ENCODE assay signal across 31 cellular contexts in the genomic region with DNA sequence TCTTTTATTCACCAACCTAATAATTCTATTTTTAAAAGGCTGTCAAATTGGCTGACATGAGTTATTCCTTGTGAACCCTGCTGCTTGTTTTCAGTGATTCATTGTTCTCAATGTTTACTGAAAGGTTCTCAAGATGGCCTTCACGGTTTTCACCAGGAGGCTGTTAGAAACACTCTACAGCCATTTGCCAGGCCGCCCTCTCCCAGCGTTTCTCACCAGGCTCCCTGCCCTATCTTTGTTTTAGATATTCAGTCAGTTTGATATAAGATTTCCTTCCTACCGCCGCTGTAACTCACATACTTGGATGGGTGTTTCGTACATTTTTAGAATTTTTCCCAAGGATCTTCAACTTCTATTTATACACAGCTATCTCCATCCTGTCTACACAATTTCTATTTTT.
DNase-seq lines count a peak whose midpoint lies in the region; TF ChIP-seq lines count a peak whose summit lies in the region.
"Had no signal": no experiment of that assay in that cellular context is flagged by ENCODE, and none has a peak within 500 bp of the region (broad histone marks: within the 10 kb centered on the region; RNA-seq: fewer than 3 reads in every experiment).

No MANE protein-coding gene starts in this region.

- 65% methylated on average over 6 of the region's 6 CpGs for WGBS in SK-N-SH (ENCODE audit: low lambda C conversion rate)

- intact Hi-C loops in activated CD4-positive, alpha-beta memory T cell treated with anti-CD3 and anti-CD28 coated beads for 36 hours (cut with micrococcal nuclease): no loop called here

- no peaks in the 10 kb centered on the region for H3F3A ChIP-seq in neural cell (ENCODE audit: insufficient read depth, low read length, poor library complexity, severe bottlenecking)
- H3F3A ChIP-seq in SK-N-SH (replicated peaks; ENCODE audit: insufficient read depth): no peaks in the 10 kb centered on the region

- TF ChIP-seq RAD21 in neural cell (conservative IDR thresholded peaks at IDR 0.05) (no peak), SK-N-SH (IDR thresholded peaks at IDR 0.05; ENCODE audit: low read length) (no peak)

- H3K4me2 ChIP-seq in neural cell (ENCODE audit: low read length): no peak overlapping the region
- no peak overlapping the region for H3K4me2 ChIP-seq in SK-N-SH
- H3K4me2 ChIP-seq: neural progenitor cell had no signal

- TF ChIP-seq CTCF in neural cell (IDR thresholded peaks at IDR 0.05; ENCODE audit: poor library complexity, severe bottlenecking) (no peak), SK-N-SH (IDR thresholded peaks at IDR 0.05) (no peak)

- CTCF ChIA-PET in SK-N-SH (lab: Yijun Ruan, JAX): interaction anchor here (0.7 kb wide), 1 partner anchor 42 kb away, joined by 3 read pairs; no protein-coding TSS in a partner anchor
- CTCF ChIA-PET in activated CD4-positive, alpha-beta memory T cell treated with anti-CD3 and anti-CD28 coated beads for 36 hours (lab: Charles Lee): no interaction called here

- H3K9me3 ChIP-seq in neural cell (ENCODE audit: low read length) (no peaks in the 10 kb centered on the region), SK-N-SH (no peaks in the 10 kb centered on the region)
- H3K9me3 ChIP-seq: Caco-2, pancreas, Peyer's patch, transverse colon had no signal

- H3K27me3 Mint-ChIP-seq in activated CD4-positive, alpha-beta memory T cell treated with anti-CD3 and anti-CD28 coated beads for 36 hours: no peaks in the 10 kb centered on the region
- H3K27me3 Mint-ChIP-seq: stimulated activated memory B cell treated with anti-CD40 and anti-IgM and Interleukin-4, amounts not matched to agents 10 μg/mL and 1 μg/mL and 100 μg/mL, for 72 hours had no signal

- H3K36me3 ChIP-seq in neural cell (ENCODE audit: insufficient read depth, low read length): no peaks in the 10 kb centered on the region
- H3K36me3 ChIP-seq in SK-N-SH (replicated peaks in 1 of 2; ENCODE audit: control insufficient read depth in 1 of 2, insufficient read depth in 2 of 2, low read length in 1 of 2): no peaks in the 10 kb centered on the region
- H3K36me3 ChIP-seq: neural progenitor cell, pancreas, Peyer's patch, transverse colon had no signal

- H3K9me2 ChIP-seq in neural cell (ENCODE audit: insufficient read depth, low read length): no peaks in the 10 kb centered on the region
- H3K9me2 ChIP-seq in SK-N-SH: no peaks in the 10 kb centered on the region

- peak overlapping the region; percentile 43 for H3K27ac ChIP-seq in neural cell (ENCODE audit: low read length)
- H3K27ac ChIP-seq in SK-N-SH (ENCODE audit: low read depth in 2 of 2, low read length in 1 of 2): no peak overlapping the region
- H3K27ac ChIP-seq: 22Rv1, coronary artery, neural progenitor cell, pancreas, Peyer's patch, transverse colon had no signal

- H3K9me3 Mint-ChIP-seq in activated CD4-positive, alpha-beta memory T cell treated with anti-CD3 and anti-CD28 coated beads for 36 hours: no peaks in the 10 kb centered on the region
- H3K9me3 Mint-ChIP-seq: HFFc6; stimulated activated memory B cell treated with anti-CD40 and anti-IgM and Interleukin-4, amounts not matched to agents 10 μg/mL and 1 μg/mL and 100 μg/mL, for 72 hours had no signal

- no peaks in the 10 kb centered on the region for H3K4me1 Mint-ChIP-seq in activated CD4-positive, alpha-beta memory T cell treated with anti-CD3 and anti-CD28 coated beads for 36 hours (ENCODE audit: low read depth)
- H3K4me1 Mint-ChIP-seq: activated CD4-positive, alpha-beta T cell treated with anti-CD3 and anti-CD28 coated beads for 36 hours; neural progenitor cell; stimulated activated memory B cell treated with anti-CD40 and anti-IgM and Interleukin-4, amounts not matched to agents 10 μg/mL and 1 μg/mL and 100 μg/mL, for 72 hours had no signal

- DNase-seq in DMS53 (lab: John Stamatoyannopoulos, UW) (peak; percentile 26), DMS53 treated with DMSO at 0.1 percent for 48 hours (lab: John Stamatoyannopoulos, UW; ENCODE audit: unreplicated experiment) (no peak), NCI-H146 (lab: John Stamatoyannopoulos, UW) (peak; percentile 13), NCI-H345 (lab: John Stamatoyannopoulos, UW) (peak; percentile 19), SK-N-SH (no peak), NCI-H226 (no peak)
- no peak for DNase-seq in activated CD4-positive, alpha-beta memory T cell treated with anti-CD3 and anti-CD28 coated beads for 36 hours
- DNase-seq: activated CD4-positive, alpha-beta T cell treated with anti-CD3 and anti-CD28 coated beads for 36 hours; activated effector memory CD4-positive, alpha-beta T cell treated with Interleukin-2 at 50 U/mL for 16 hours; aorta; C1 segment of cervical spinal cord; Caco-2; effector CD8-positive, alpha-beta T cell; EL; GOT3; HFFc6; left colon; mammary epithelial cell; MM.1S; NCI-H2081; NCI-H526; pancreas; Peyer's patch; SHP77 treated with DMSO at 0.1 percent for 48 hours; transverse colon had no signal

- no peak overlapping the region for H3K27ac Mint-ChIP-seq in activated CD4-positive, alpha-beta memory T cell treated with anti-CD3 and anti-CD28 coated beads for 36 hours
- H3K27ac Mint-ChIP-seq: activated CD4-positive, alpha-beta T cell treated with anti-CD3 and anti-CD28 coated beads for 36 hours; activated naive CD8-positive, alpha-beta T cell; HFFc6; neural progenitor cell; stimulated activated memory B cell treated with anti-CD40 and anti-IgM and Interleukin-4, amounts not matched to agents 10 μg/mL and 1 μg/mL and 100 μg/mL, for 72 hours had no signal

- H4K20me1 ChIP-seq in neural cell (ENCODE audit: insufficient read depth): no peaks in the 10 kb centered on the region
- no peaks in the 10 kb centered on the region for H4K20me1 ChIP-seq in SK-N-SH (ENCODE audit: insufficient read depth)

- H3K9ac ChIP-seq in neural cell (ENCODE audit: low read length) (no peak overlapping the region), SK-N-SH (no peak overlapping the region)
- H3K9ac ChIP-seq: neural progenitor cell had no signal

- no peaks in the 10 kb centered on the region for H3K4me1 ChIP-seq in SK-N-SH (ENCODE audit: control insufficient read depth in 1 of 2, insufficient read depth in 2 of 2, low read depth in 1 of 2, low read length in 1 of 2)
- H3K4me1 ChIP-seq: Caco-2, neural progenitor cell, pancreas, Peyer's patch, transverse colon had no signal

- H3K4me3 ChIP-seq in neural cell (ENCODE audit: low read length) (no peak overlapping the region), SK-N-SH (ENCODE audit: low read depth in 2 of 2, low read length in 1 of 2) (no peak overlapping the region)
- H3K4me3 ChIP-seq: coronary artery, neural progenitor cell, pancreas, Peyer's patch, transverse colon had no signal

- H3K4me3 Mint-ChIP-seq in activated CD4-positive, alpha-beta memory T cell treated with anti-CD3 and anti-CD28 coated beads for 36 hours: no peak overlapping the region
- H3K4me3 Mint-ChIP-seq: activated CD4-positive, alpha-beta T cell treated with anti-CD3 and anti-CD28 coated beads for 36 hours; activated naive CD8-positive, alpha-beta T cell; HFFc6; neural progenitor cell; stimulated activated memory B cell treated with anti-CD40 and anti-IgM and Interleukin-4, amounts not matched to agents 10 μg/mL and 1 μg/mL and 100 μg/mL, for 72 hours had no signal

- POLR2A ChIA-PET in SK-N-SH (lab: Yijun Ruan, JAX): no interaction called here
- POLR2A ChIA-PET in activated CD4-positive, alpha-beta memory T cell treated with anti-CD3 and anti-CD28 coated beads for 36 hours (lab: Charles Lee): no interaction called here

- H3K27me3 ChIP-seq in neural cell (ENCODE audit: insufficient read depth, low read depth, low read length) (no peaks in the 10 kb centered on the region), SK-N-SH (ENCODE audit: insufficient read depth) (no peaks in the 10 kb centered on the region)
- H3K27me3 ChIP-seq: neural progenitor cell, pancreas, Peyer's patch, transverse colon had no signal

- no peak overlapping the region for H2AFZ ChIP-seq in neural cell (ENCODE audit: low read depth, low read length)
- no peak overlapping the region for H2AFZ ChIP-seq in SK-N-SH (ENCODE audit: low read depth)
- H2AFZ ChIP-seq: neural progenitor cell had no signal

- H3K79me2 ChIP-seq in neural cell (replicated peaks; ENCODE audit: insufficient read depth, low read length) (no peaks in the 10 kb centered on the region), SK-N-SH (ENCODE audit: insufficient read depth) (no peaks in the 10 kb centered on the region)

- no peaks in the 10 kb centered on the region for H3K36me3 Mint-ChIP-seq in activated CD4-positive, alpha-beta memory T cell treated with anti-CD3 and anti-CD28 coated beads for 36 hours
- H3K36me3 Mint-ChIP-seq: activated naive CD8-positive, alpha-beta T cell; neural progenitor cell; stimulated activated memory B cell treated with anti-CD40 and anti-IgM and Interleukin-4, amounts not matched to agents 10 μg/mL and 1 μg/mL and 100 μg/mL, for 72 hours had no signal

- TF ChIP-seq EP300 in neural cell (conservative IDR thresholded peaks at IDR 0.05; ENCODE audit: poor library complexity, severe bottlenecking) (no peak), SK-N-SH (IDR thresholded peaks at IDR 0.05; ENCODE audit: borderline replicate concordance in 1 of 2, low read depth in 1 of 2, low read length in 1 of 2) (no peak)

TF ChIP-seq in neural cell, 6 proteins besides CTCF, POLR2A, EP300 and RAD21 (continues in another document):
- no peak for TF ChIP-seq EZH2 (IDR thresholded peaks at IDR 0.05; ENCODE audit: borderline replicate concordance, insufficient read depth, low read length, poor library complexity, severe bottlenecking)
- no peak for TF ChIP-seq MXI1 (conservative IDR thresholded peaks at IDR 0.05; ENCODE audit: poor library complexity, severe bottlenecking)
- TF ChIP-seq SMC3 (conservative IDR thresholded peaks at IDR 0.05; ENCODE audit: poor library complexity): no peak
- TF ChIP-seq POLR2AphosphoS5 (IDR thresholded peaks at IDR 0.05): peak; percentile 63
- no peak for TF ChIP-seq TAF1 (IDR thresholded peaks at IDR 0.05; ENCODE audit: low read depth)

TF ChIP-seq in SK-N-SH, 30 proteins besides CTCF, POLR2A, EP300 and RAD21 (continues in another document):
- TF ChIP-seq USF1 (IDR thresholded peaks at IDR 0.05; ENCODE audit: borderline replicate concordance, low read depth) (no peak), NFIC (IDR thresholded peaks at IDR 0.05; ENCODE audit: borderline replicate concordance) (no peak), JUND (IDR thresholded peaks at IDR 0.05) (no peak)

Comparison
In these comparisons a context has a peak if more than half of its experiments do, and no peak if none do; other contexts are left out.
1. DNase-seq: peak in DMS53 (single experiment), NCI-H146 (single experiment) and NCI-H345 (single experiment); none in DMS53 treated with DMSO at 0.1 percent for 48 hours (single experiment), SK-N-SH (single experiment), NCI-H226 (single experiment) and activated CD4-positive, alpha-beta memory T cell treated with anti-CD3 and anti-CD28 coated beads for 36 hours (single experiment).